Comparison of ENCODE assay signal across 10 cellular contexts in genomic region chr3:15645740-15646490, GRCh38. TPM values are rescaled to one million over a fixed set of nuclear protein-coding genes. Genes with fewer than 3 reads are reported as not detected.
A peak's percentile ranks its signal among the peaks of the same experiment; 100 is the strongest.
DNase-seq lines count a peak whose midpoint lies in the region; ATAC-seq and TF ChIP-seq lines count a peak whose summit lies in the region.
"Had no signal": no experiment of that assay in that cellular context is flagged by ENCODE, and none has a peak within 500 bp of the region (broad histone marks: within the 10 kb centered on the region; RNA-seq: fewer than 3 reads in every experiment).

No MANE protein-coding gene starts in this region.

- DNase-seq in ELR (ENCODE audit: low read depth) (peak; percentile 97), SJSA1 (ENCODE audit: low read depth in 1 of 2, low spot score in 2 of 2) (peak; percentile 87 to 94), fibroblast of pulmonary artery (ENCODE audit: low read depth) (peak; percentile 94), sigmoid colon (peak; percentile 83), NCI-H446 treated with DMSO at 0.1 percent for 48 hours (lab: John Stamatoyannopoulos, UW) (no peak), AML-193 (lab: John Stamatoyannopoulos, UW) (no peak)
- DNase-seq: NCI-H2029 treated with DMSO at 0.1 percent for 48 hours had no signal

- H3K27me3 ChIP-seq in SJSA1 (replicated peaks) (no peaks in the 10 kb centered on the region), sigmoid colon (no peaks in the 10 kb centered on the region)

- H3K4me1 ChIP-seq in SJSA1 (replicated peaks) (peaks cover 47% of the 10 kb centered on the region), sigmoid colon (peaks cover 0 to 36% (median 32%) of the 10 kb centered on the region in 4 donors)

- no peak for TF ChIP-seq POLR2A in sigmoid colon (IDR thresholded peaks at IDR 0.05)

- H3K27ac ChIP-seq in SJSA1 (peak overlapping the region; percentile 99), sigmoid colon (peak overlapping the region; percentile 77 to 83 (median 82))
- H3K27ac ChIP-seq: neutrophil had no signal

- intact Hi-C loops in sigmoid colon (cut with DNase I) = loop anchor here (5.0 kb wide), 1 partner anchor 91 kb away; no protein-coding TSS in a partner anchor

- H3K9me3 ChIP-seq in SJSA1 (replicated peaks) = no peaks in the 10 kb centered on the region
- H3K9me3 ChIP-seq in sigmoid colon = no peaks in the 10 kb centered on the region
- H3K9me3 ChIP-seq: neutrophil had no signal

- no peak for TF ChIP-seq CTCF in fibroblast of pulmonary artery (IDR thresholded peaks at IDR 0.05; ENCODE audit: low read length, missing control alignments)
- no peak for TF ChIP-seq CTCF in sigmoid colon (IDR thresholded peaks at IDR 0.05)

- H3K4me3 ChIP-seq in SJSA1 (no peak overlapping the region), fibroblast of pulmonary artery (replicated peaks; ENCODE audit: low read depth, low read length) (no peak overlapping the region), sigmoid colon (peak overlapping the region in 1 of 4 donors; percentile 10)

- peak in 2 of 4 donors; percentile 7 to 38 for TF ChIP-seq EP300 in sigmoid colon (IDR thresholded peaks at IDR 0.05)

- ATAC-seq in GM18517 (IDR thresholded peaks at IDR 0.05; ENCODE audit: unreplicated experiment) (no peak), GM21786 (IDR thresholded peaks at IDR 0.05; ENCODE audit: unreplicated experiment) (no peak)

- 87 to 95% methylated on average over 18 of the region's 18 CpGs for WGBS in sigmoid colon, 2 donors

- no peaks in the 10 kb centered on the region for H3K36me3 ChIP-seq in SJSA1
- no peaks in the 10 kb centered on the region for H3K36me3 ChIP-seq in sigmoid colon

RNA-seq across cellular contexts. Expression of gene BTD, which starts 44.4 kb away (rescaled TPM):
- 13.4 and 21.9 TPM in 2 replicates for total RNA-seq in SJSA1 (2014; rRNA removed; shearing (Covaris generic))
- 10 to 100 TPM; 23.5 to 35.5 (median 30.1) TPM for total RNA-seq in sigmoid colon
- 10 to 100 TPM in 1 of 3 donors, 1 to 10 TPM in 2; 6.6 to 13.5 (median 7.2) TPM for polyA plus RNA-seq in sigmoid colon

RNA-seq across cellular contexts. Expression of gene HACL1, which starts 44.5 kb away (rescaled TPM):
- total RNA-seq in SJSA1 (2014; rRNA removed; shearing (Covaris generic)) = 7.5 and 14.1 TPM in 2 replicates
- total RNA-seq in sigmoid colon = 10 to 100 TPM; 15.5 to 24.7 (median 22.1) TPM
- 10 to 100 TPM; 10.9 to 13.4 (median 13.2) TPM for polyA plus RNA-seq in sigmoid colon

Comparison
In these comparisons a context has a peak if more than half of its experiments do, and no peak if none do; other contexts are left out.
1. DNase-seq: peak in ELR (single experiment), SJSA1 (2 of 2), fibroblast of pulmonary artery (single experiment) and sigmoid colon (single experiment); none in NCI-H446 treated with DMSO at 0.1 percent for 48 hours (single experiment) and AML-193 (0 of 2).